ENCODE assay signal across 8 cellular contexts in the genomic region with DNA sequence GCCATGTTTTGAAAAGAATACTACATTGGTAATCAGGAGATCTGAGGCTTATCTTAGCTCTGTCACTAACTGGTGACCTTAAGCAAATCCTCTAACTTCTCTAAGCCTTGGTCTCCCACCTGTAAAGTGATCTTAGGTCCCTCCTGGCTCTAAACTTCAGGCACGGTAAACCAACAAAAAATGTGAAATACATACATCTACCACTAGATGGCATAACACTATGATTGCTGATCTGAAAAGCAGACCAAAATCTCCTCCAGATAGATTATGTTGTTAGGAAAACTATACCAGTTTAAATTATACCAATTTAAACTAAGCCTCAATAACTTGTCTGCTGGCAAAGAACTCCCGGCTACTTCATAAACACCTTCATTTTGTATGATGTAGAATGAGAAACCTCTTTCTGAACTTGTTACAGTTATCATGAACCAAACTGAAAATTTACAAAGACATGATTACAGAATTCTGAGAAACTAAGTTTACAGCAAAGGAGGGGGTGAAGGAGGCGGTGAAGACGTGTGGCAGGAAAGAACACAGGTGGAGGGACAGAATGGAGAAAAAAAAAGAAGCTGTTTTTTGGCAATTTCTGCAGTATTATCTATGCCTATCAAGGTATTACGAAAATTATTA.
DNase-seq lines count a peak whose midpoint lies in the region; FAIRE-seq and TF ChIP-seq lines count a peak whose summit lies in the region.

No MANE protein-coding gene starts in this region.

- H4K20me1 ChIP-seq in keratinocyte (ENCODE audit: control insufficient read depth, extremely low read depth, insufficient read depth, low read length) = no peaks in the 10 kb centered on the region

- FAIRE-seq in keratinocyte (lab: Jason Lieb, UNC) = peak; percentile 72

- POLR2A ChIA-PET in HEK293 (lab: Yijun Ruan, JAX) = interaction anchor here (2.4 to 5.6 kb wide), 2 partner anchors 97 kb away, joined by 28 to 36 read pairs; a partner anchor contains a TSS

- peaks cover 30% of the 10 kb centered on the region for H3K79me2 ChIP-seq in keratinocyte (ENCODE audit: control insufficient read depth, insufficient read depth, low read length)

- DNase-seq in DMS 273 treated with DMSO at 0.1 percent for 48 hours (lab: John Stamatoyannopoulos, UW) (peak; percentile 2), NCI-H524 treated with DMSO at 0.1 percent for 48 hours (lab: John Stamatoyannopoulos, UW) (peak; percentile 2), T47D (ENCODE audit: low read depth in 1 of 2, low spot score in 1 of 2) (peak; percentile 13 to 49), keratinocyte (ENCODE audit: low read depth, low spot score) (peak; percentile 5), suprapubic skin (ENCODE audit: low spot score in 2 of 2) (no peak), ecto neural progenitor cell (ENCODE audit: low spot score) (no peak), posterior vena cava (ENCODE audit: low spot score) (no peak)

- H3K9ac ChIP-seq in keratinocyte (ENCODE audit: control insufficient read depth, extremely low read depth, insufficient read depth, low read length) = no peak overlapping the region

- no peak for TF ChIP-seq EP300 in suprapubic skin (IDR thresholded peaks at IDR 0.05)

- in situ Hi-C loops in T47D (cut with HindIII; ENCODE audit: low pct_unique_long_range_greater_than_20kb, low sequenced_read_pairs) = no loop called here

- H3K27ac ChIP-seq in HEK293 (ENCODE audit: extremely low read depth, low read depth, low read length) (no peak overlapping the region), keratinocyte (ENCODE audit: control insufficient read depth, insufficient read depth, low read length) (no peak overlapping the region), suprapubic skin (no peak overlapping the region)

- H3K27me3 ChIP-seq in keratinocyte (ENCODE audit: control insufficient read depth, extremely low read depth, insufficient read depth, low read length) (no peaks in the 10 kb centered on the region), suprapubic skin (no peaks in the 10 kb centered on the region)

- no peak overlapping the region for H2AFZ ChIP-seq in keratinocyte (ENCODE audit: control insufficient read depth, low read length)

- TF ChIP-seq POLR2A in suprapubic skin (IDR thresholded peaks at IDR 0.05) = no peak

- no peak for TF ChIP-seq CTCF in HEK293 (tag by site-specific recombination; IDR thresholded peaks at IDR 0.05)
- peak in 2 of 3 experiments; percentile 48 to 65 for TF ChIP-seq CTCF in keratinocyte (optimal IDR thresholded peaks at IDR 0.05 in 1 of 3, IDR thresholded peaks at IDR 0.05 in 1 of 3, conservative IDR thresholded peaks at IDR 0.05 in 1 of 3; ENCODE audit: extremely low read depth in 1 of 3, insufficient read depth in 2 of 3, low read length in 3 of 3)
- TF ChIP-seq CTCF in suprapubic skin (IDR thresholded peaks at IDR 0.05) = peak; percentile 60 to 61

- CTCF ChIA-PET in HEK293 (lab: Yijun Ruan, JAX) = interaction anchor here (0.6 to 5.9 kb wide), 39 partner anchors 8 to 1173 kb away, joined by 3 to 68 read pairs (median 4); a partner anchor contains a TSS

- H3K9me3 ChIP-seq in HEK293 (ENCODE audit: control insufficient read depth, insufficient read depth, low read depth, low read length) = no peaks in the 10 kb centered on the region
- H3K9me3 ChIP-seq in keratinocyte (ENCODE audit: control insufficient read depth, low read depth, low read length) = peaks cover 3% of the 10 kb centered on the region
- peaks cover 4% of the 10 kb centered on the region for H3K9me3 ChIP-seq in suprapubic skin

- no peak overlapping the region for H3K4me3 ChIP-seq in HEK293 (ENCODE audit: low read depth, low read length)
- H3K4me3 ChIP-seq in keratinocyte (ENCODE audit: control insufficient read depth in 2 of 3, extremely low read depth in 1 of 3, insufficient read depth in 2 of 3, low read depth in 1 of 3, low read length in 3 of 3) = no peak overlapping the region
- H3K4me3 ChIP-seq in suprapubic skin = no peak overlapping the region

- dilution Hi-C loops in keratinocyte (cut with MboI; ENCODE audit: extremely low pct_ligation_motif_present, low sequenced_read_pairs) = no loop called here

- H3K36me3 ChIP-seq in HEK293 (ENCODE audit: control insufficient read depth in 2 of 2, insufficient read depth in 1 of 2, low read length in 2 of 2) = no peaks in the 10 kb centered on the region
- H3K36me3 ChIP-seq in keratinocyte (ENCODE audit: control insufficient read depth in 2 of 2, extremely low read depth in 1 of 2, insufficient read depth in 2 of 2, low read length in 2 of 2) = no peaks in the 10 kb centered on the region
- H3K36me3 ChIP-seq in suprapubic skin = no peaks in the 10 kb centered on the region

- 42% methylated on average over 5 of the region's 5 CpGs for WGBS in suprapubic skin

- H3K4me1 ChIP-seq in HEK293 (ENCODE audit: control insufficient read depth, insufficient read depth, low read length) = no peaks in the 10 kb centered on the region
- no peaks in the 10 kb centered on the region for H3K4me1 ChIP-seq in keratinocyte (ENCODE audit: control insufficient read depth, extremely low read depth, insufficient read depth, low read length)
- peaks cover 3% of the 10 kb centered on the region for H3K4me1 ChIP-seq in suprapubic skin

- intact Hi-C loops in posterior vena cava (cut with DNase I) = loop anchor here in 1 of 2 donors (5.0 kb wide), 1 partner anchor 99 kb away; a partner anchor contains a TSS

- no peak overlapping the region for H3K4me2 ChIP-seq in keratinocyte (ENCODE audit: control insufficient read depth, extremely low read depth, insufficient read depth, low read depth, low read length)

- no peaks in the 10 kb centered on the region for H3K9me1 ChIP-seq in keratinocyte (ENCODE audit: control insufficient read depth, extremely low read depth, insufficient read depth, low read length)

TF ChIP-seq in HEK293, 187 proteins besides CTCF, POLR2A, EP300 and RAD21:
- TF ChIP-seq, protein P1, sequence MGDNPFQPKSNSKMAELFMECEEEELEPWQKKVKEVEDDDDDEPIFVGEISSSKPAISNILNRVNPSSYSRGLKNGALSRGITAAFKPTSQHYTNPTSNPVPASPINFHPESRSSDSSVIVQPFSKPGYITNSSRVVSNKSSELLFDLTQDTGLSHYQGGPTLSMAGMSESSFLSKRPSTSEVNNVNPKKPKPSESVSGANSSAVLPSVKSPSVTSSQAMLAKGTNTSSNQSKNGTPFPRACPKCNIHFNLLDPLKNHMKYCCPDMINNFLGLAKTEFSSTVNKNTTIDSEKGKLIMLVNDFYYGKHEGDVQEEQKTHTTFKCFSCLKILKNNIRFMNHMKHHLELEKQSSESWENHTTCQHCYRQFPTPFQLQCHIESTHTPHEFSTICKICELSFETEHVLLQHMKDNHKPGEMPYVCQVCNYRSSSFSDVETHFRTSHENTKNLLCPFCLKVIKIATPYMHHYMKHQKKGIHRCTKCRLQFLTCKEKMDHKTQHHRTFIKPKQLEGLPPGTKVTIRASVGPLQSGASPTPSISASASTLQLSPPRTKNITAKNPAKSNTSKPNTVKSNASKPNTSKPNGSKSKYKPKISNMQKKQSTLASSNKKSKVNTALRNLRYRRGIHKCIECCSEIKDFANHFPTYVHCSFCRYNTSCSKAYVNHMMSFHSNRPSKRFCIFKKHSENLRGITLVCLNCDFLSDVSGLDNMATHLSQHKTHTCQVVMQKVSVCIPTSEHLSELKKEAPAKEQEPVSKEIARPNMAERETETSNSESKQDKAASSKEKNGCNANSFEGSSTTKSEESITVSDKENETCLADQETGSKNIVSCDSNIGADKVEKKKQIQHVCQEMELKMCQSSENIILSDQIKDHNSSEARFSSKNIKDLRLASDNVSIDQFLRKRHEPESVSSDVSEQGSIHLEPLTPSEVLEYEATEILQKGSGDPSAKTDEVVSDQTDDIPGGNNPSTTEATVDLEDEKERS (tag by site-specific recombination; IDR thresholded peaks at IDR 0.05) = no peak
- peak; percentile 47 for TF ChIP-seq ZNF654 (tag by site-specific recombination; IDR thresholded peaks at IDR 0.05; ENCODE audit: low read depth)

Comparison
In these comparisons a context has a peak if more than half of its experiments do, and no peak if none do; other contexts are left out.
1. DNase-seq: peak in DMS 273 treated with DMSO at 0.1 percent for 48 hours (single experiment), NCI-H524 treated with DMSO at 0.1 percent for 48 hours (single experiment), T47D (2 of 2) and keratinocyte (single experiment); none in suprapubic skin (0 of 2), ecto neural progenitor cell (single experiment) and posterior vena cava (single experiment).